9 cellular contexts compared by ENCODE assay signal in the genomic region with DNA sequence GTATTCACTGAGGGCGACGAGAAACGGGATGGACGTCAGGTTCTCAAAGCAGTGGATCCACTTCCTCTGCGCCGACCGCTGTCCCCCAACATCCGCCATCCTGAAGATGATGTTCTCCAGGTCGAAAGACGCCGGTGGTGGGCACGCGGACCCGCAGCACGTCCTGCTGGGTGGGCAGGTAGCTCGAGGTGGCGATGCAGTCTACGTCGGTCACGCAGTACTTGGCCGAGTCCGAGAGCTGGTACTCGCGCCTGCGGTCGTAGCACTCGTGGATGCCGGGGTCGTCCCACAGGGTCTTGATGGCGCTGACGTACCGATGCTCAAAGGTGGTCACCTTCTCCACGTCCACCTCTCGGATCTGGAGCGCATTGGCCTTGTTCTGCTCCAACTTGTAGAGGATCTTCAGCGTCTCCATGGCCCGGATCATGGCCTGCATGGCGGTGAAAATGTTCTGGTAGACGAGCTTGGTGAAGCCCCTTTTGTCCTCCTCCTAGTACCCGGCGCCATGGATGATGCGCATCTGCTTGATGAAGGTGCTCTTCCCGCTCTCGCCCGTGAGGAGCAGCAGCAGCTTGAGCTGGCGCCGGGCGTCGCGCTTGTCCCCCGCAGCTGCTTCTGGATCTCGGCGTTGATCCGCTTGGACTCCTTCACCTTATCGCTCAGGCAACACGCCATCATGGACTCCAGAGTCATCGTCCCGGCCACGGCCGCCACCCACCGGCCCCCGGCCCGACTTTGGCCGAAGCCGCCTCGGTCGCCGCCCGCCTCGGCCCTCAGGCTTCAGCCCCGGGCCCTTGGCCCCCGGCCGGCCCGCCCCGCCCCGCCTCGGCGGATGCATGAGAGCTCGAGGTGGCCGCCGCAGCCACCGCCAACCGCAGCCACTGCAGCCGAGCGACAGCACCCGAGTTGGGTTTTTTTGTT.
DNase-seq lines count a peak whose midpoint lies in the region; ATAC-seq and TF ChIP-seq lines count a peak whose summit lies in the region.
"Had no signal": no experiment of that assay in that cellular context is flagged by ENCODE, and none has a peak within 500 bp of the region (broad histone marks: within the 10 kb centered on the region; RNA-seq: fewer than 3 reads in every experiment).

No MANE protein-coding gene starts in this region.

- H3K27me3 ChIP-seq in foreskin keratinocyte, result peaks cover 34% of the 10 kb centered on the region
- H3K27me3 ChIP-seq in subcutaneous abdominal adipose tissue (ENCODE audit: control insufficient read depth in 5 of 5, insufficient read depth in 4 of 5, low read length in 5 of 5), result peaks cover 0 to 17% (median 10%) of the 10 kb centered on the region in 5 donors

- peak overlapping the region in 1 of 5 donors; percentile 25 for H3K9ac ChIP-seq in subcutaneous abdominal adipose tissue (ENCODE audit: low read length in 5 of 5)

- no peak for TF ChIP-seq CTCF in foreskin keratinocyte (conservative IDR thresholded peaks at IDR 0.05)

- H3K4me1 ChIP-seq in foreskin keratinocyte (peaks cover 2% of the 10 kb centered on the region), subcutaneous abdominal adipose tissue (ENCODE audit: control insufficient read depth in 5 of 5, insufficient read depth in 5 of 5, low read length in 5 of 5) (peaks cover 2 to 14% (median 4%) of the 10 kb centered on the region in 5 donors)

- DNase-seq in NCI-H748 (lab: John Stamatoyannopoulos, UW; ENCODE audit: unreplicated experiment) (peak; percentile 73), NCI-H748 treated with DMSO at 0.1 percent for 48 hours (lab: John Stamatoyannopoulos, UW) (no peak), activated T-helper 1 cell treated with Interleukin-2 at 50 U/mL for 16 hours (ENCODE audit: low read depth) (peak; percentile 19), foreskin keratinocyte (no peak), hippocampal formation (lab: John Stamatoyannopoulos, UW) (no peak), SKM-1 treated with dmso at 0.1 percent for 144 hours (lab: John Stamatoyannopoulos, UW; ENCODE audit: unreplicated experiment) (no peak)

- H3K9me3 ChIP-seq in subcutaneous abdominal adipose tissue (ENCODE audit: control insufficient read depth in 5 of 5, low read length in 5 of 5), result no peaks in the 10 kb centered on the region

- no peak overlapping the region for H3K27ac ChIP-seq in foreskin keratinocyte
- no peak overlapping the region for H3K27ac ChIP-seq in subcutaneous abdominal adipose tissue (ENCODE audit: low read depth, low read length)
- H3K27ac ChIP-seq: SK-N-MC had no signal

- no peaks in the 10 kb centered on the region for H3K36me3 ChIP-seq in subcutaneous abdominal adipose tissue (ENCODE audit: control insufficient read depth in 5 of 5, insufficient read depth in 5 of 5, low read length in 5 of 5)

- ATAC-seq in foreskin keratinocyte (peak; percentile 21), HG03175 (IDR thresholded peaks at IDR 0.05; ENCODE audit: unreplicated experiment) (no peak)

- peak overlapping the region in 4 of 5 donors; percentile 38 to 51 (median 48) for H3K4me3 ChIP-seq in subcutaneous abdominal adipose tissue (ENCODE audit: low read depth in 1 of 5, low read length in 5 of 5)
- H3K4me3 ChIP-seq: SK-N-MC had no signal

Comparison
In these comparisons a context has a peak if more than half of its experiments do, and no peak if none do; other contexts are left out.
1. DNase-seq: peak in NCI-H748 (single experiment) and activated T-helper 1 cell treated with Interleukin-2 at 50 U/mL for 16 hours (single experiment); none in NCI-H748 treated with DMSO at 0.1 percent for 48 hours (single experiment), foreskin keratinocyte (0 of 2), hippocampal formation (0 of 2) and SKM-1 treated with dmso at 0.1 percent for 144 hours (single experiment).